Comparison of ENCODE assay signal across 19 cellular contexts in the genomic region with DNA sequence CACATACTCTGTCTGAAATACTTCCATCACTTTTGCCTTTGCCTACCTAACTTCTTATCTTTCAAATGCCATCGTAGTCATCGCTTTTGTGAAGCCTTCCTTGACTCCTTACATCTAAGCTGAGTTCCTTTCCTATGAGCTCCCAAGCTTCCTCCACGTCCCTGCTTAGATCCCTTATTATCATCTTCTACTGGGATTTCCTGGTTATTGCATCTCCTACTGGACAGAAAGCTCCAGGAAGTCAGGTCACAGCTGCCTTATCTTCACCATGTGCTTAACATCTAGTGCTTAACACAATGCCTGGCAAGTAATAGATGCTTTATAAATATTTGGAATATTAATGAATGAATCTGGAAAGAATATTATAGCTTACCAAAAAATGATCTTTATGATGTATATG. TPM values are rescaled to one million over a fixed set of nuclear protein-coding genes. Genes with fewer than 3 reads are reported as not detected.
DNase-seq lines count a peak whose midpoint lies in the region; ATAC-seq and TF ChIP-seq lines count a peak whose summit lies in the region.
"Had no signal": no experiment of that assay in that cellular context is flagged by ENCODE, and none has a peak within 500 bp of the region (broad histone marks: within the 10 kb centered on the region; RNA-seq: fewer than 3 reads in every experiment).

No MANE protein-coding gene starts in this region.

- WGBS in endodermal cell (ENCODE audit: insufficient coverage in 1 of 2, insufficient read length in 1 of 2), 2 experiments, result 87 to 91% methylated on average over 3 of the region's 3 CpGs

- H3K4me3 Mint-ChIP-seq in endodermal cell, result no peak overlapping the region
- peak overlapping the region; percentile 50 for H3K4me3 Mint-ChIP-seq in neural progenitor cell

- H3K36me3 Mint-ChIP-seq in endodermal cell (ENCODE audit: low read depth), result peaks cover 40% of the 10 kb centered on the region
- H3K36me3 Mint-ChIP-seq in neural progenitor cell, result peaks cover 25% of the 10 kb centered on the region

- in situ Hi-C loops in G401 (cut with HindIII; ENCODE audit: low sequenced_read_pairs), result no loop called here

- H3K27me3 Mint-ChIP-seq in endodermal cell (ENCODE audit: insufficient read depth) (no peaks in the 10 kb centered on the region), neural progenitor cell (ENCODE audit: insufficient read depth, low read depth) (peaks cover 20% of the 10 kb centered on the region)

- H3K9me3 ChIP-seq in PC-3 (ENCODE audit: low read length) (no peaks in the 10 kb centered on the region), endodermal cell (ENCODE audit: control insufficient read depth, low read length) (no peaks in the 10 kb centered on the region), neural progenitor cell (ENCODE audit: low read depth) (no peaks in the 10 kb centered on the region)
- H3K9me3 ChIP-seq: BLaER1, mucosa of descending colon, ovary had no signal

- H3K36me3 ChIP-seq in PC-3 (ENCODE audit: low read depth, low read length) (no peaks in the 10 kb centered on the region), endodermal cell (ENCODE audit: control insufficient read depth, insufficient read depth, low read length) (peaks cover 46% of the 10 kb centered on the region), neural progenitor cell (no peaks in the 10 kb centered on the region)
- H3K36me3 ChIP-seq: ovary had no signal

- H3K79me2 ChIP-seq in PC-3 (ENCODE audit: low read length), result peaks cover 21% of the 10 kb centered on the region
- H3K79me2 ChIP-seq in neural progenitor cell (ENCODE audit: low read depth), result peaks cover 68% of the 10 kb centered on the region

- ATAC-seq in PC-3 (no peak), HG03342 (IDR thresholded peaks at IDR 0.05; ENCODE audit: unreplicated experiment) (no peak), HG03196 (IDR thresholded peaks at IDR 0.05; ENCODE audit: unreplicated experiment) (no peak), HG03108 (IDR thresholded peaks at IDR 0.05; ENCODE audit: unreplicated experiment) (no peak)
- ATAC-seq: left cardiac atrium, mucosa of descending colon had no signal

- H4K20me1 ChIP-seq in PC-3 (ENCODE audit: low read length) (no peaks in the 10 kb centered on the region), neural progenitor cell (ENCODE audit: low read depth) (peaks cover 93% of the 10 kb centered on the region)

- no peaks in the 10 kb centered on the region for H3K9me2 ChIP-seq in PC-3 (replicated peaks; ENCODE audit: low read length)

- H3K4me2 ChIP-seq in PC-3 (ENCODE audit: low read length), result no peak overlapping the region
- H3K4me2 ChIP-seq in neural progenitor cell, result peak overlapping the region; percentile 42

- H2AFZ ChIP-seq in PC-3 (ENCODE audit: low read length) (no peak overlapping the region), neural progenitor cell (replicated peaks) (no peak overlapping the region)

- H3K9me3 Mint-ChIP-seq in endodermal cell (no peaks in the 10 kb centered on the region), neural progenitor cell (no peaks in the 10 kb centered on the region)

- H3K27ac Mint-ChIP-seq in endodermal cell (peak overlapping the region; percentile 56), neural progenitor cell (peak overlapping the region; percentile 8)

- CTCF ChIA-PET in PC-3 (lab: Charles Lee), result interaction anchor here (1.2 to 1.6 kb wide), 2 partner anchors 76 to 113 kb away, joined by 4 to 23 read pairs; a partner anchor contains a TSS

- H3K27me3 ChIP-seq in PC-3 (ENCODE audit: low read length) (peaks cover 24% of the 10 kb centered on the region), endodermal cell (ENCODE audit: control insufficient read depth, insufficient read depth, low read length, poor library complexity, severe bottlenecking) (no peaks in the 10 kb centered on the region), neural progenitor cell (no peaks in the 10 kb centered on the region)
- H3K27me3 ChIP-seq: ovary had no signal

- POLR2A ChIA-PET in PC-3 (lab: Charles Lee; ENCODE audit: unreplicated experiment), result interaction anchor here (0.7 kb wide), 1 partner anchor 319 kb away, joined by 3 read pairs; a partner anchor contains a TSS

- BruUV-seq in PC-3 (replicated peaks; lab: Mats Ljungman, UMichigan), result no TSS peak

- no peaks in the 10 kb centered on the region for H3F3A ChIP-seq in PC-3 (ENCODE audit: low read length, unreplicated experiment)
- H3F3A ChIP-seq in neural progenitor cell (ENCODE audit: low read depth), result peaks cover 98% of the 10 kb centered on the region

- peaks cover 18% of the 10 kb centered on the region for H3K4me1 ChIP-seq in PC-3 (ENCODE audit: insufficient read depth, low read length)
- H3K4me1 ChIP-seq in endodermal cell (ENCODE audit: control insufficient read depth, insufficient read depth, low read length), result peaks cover 43% of the 10 kb centered on the region
- H3K4me1 ChIP-seq in neural progenitor cell, result peaks cover 79% of the 10 kb centered on the region

- H3K4me1 Mint-ChIP-seq in endodermal cell (peaks cover 66% of the 10 kb centered on the region), neural progenitor cell (peaks cover 78% of the 10 kb centered on the region)

- H3K9ac ChIP-seq in PC-3 (ENCODE audit: low read length) (no peak overlapping the region), endodermal cell (ENCODE audit: extremely low read depth, low read length, poor library complexity, severe bottlenecking) (no peak overlapping the region), neural progenitor cell (no peak overlapping the region)
- H3K9ac ChIP-seq: BLaER1 had no signal

- H3K27ac ChIP-seq in PC-3 (ENCODE audit: low read length), result no peak overlapping the region
- H3K27ac ChIP-seq in endodermal cell (ENCODE audit: low read depth, low read length), result no peak overlapping the region
- peak overlapping the region; percentile 41 for H3K27ac ChIP-seq in neural progenitor cell
- H3K27ac ChIP-seq: BLaER1, ovary, VCaP had no signal

- TF ChIP-seq CTCF in PC-3 (conservative IDR thresholded peaks at IDR 0.05; ENCODE audit: low read depth, low read length) (peak; percentile 30; the same call in 1 of the 2 replicates), endodermal cell (conservative IDR thresholded peaks at IDR 0.05) (peak; percentile 19), neural progenitor cell (IDR thresholded peaks at IDR 0.05) (no peak)

- intact Hi-C loops in PC-3 (cut with micrococcal nuclease), result loop anchor here (1.0 to 2.0 kb wide), 2 partner anchors 113 to 187 kb away; no protein-coding TSS in a partner anchor

- H3K4me3 ChIP-seq in PC-3 (ENCODE audit: low read length) (no peak overlapping the region), endodermal cell (ENCODE audit: low read length) (no peak overlapping the region), neural progenitor cell (no peak overlapping the region)
- H3K4me3 ChIP-seq: BLaER1, mucosa of descending colon, ovary had no signal

- DNase-seq in G401 (ENCODE audit: low spot score), result peak; percentile 22
- DNase-seq in PC-3, result no peak
- no peak for DNase-seq in endodermal cell
- no peak for DNase-seq in neural progenitor cell (ENCODE audit: low spot score)
- DNase-seq: activated effector memory CD4-positive, alpha-beta T cell treated with Interleukin-2 at 50 U/mL for 16 hours; aorta; DMS153; left cardiac atrium; mucosa of descending colon; NCI-H1048; NCI-H748 treated with DMSO at 0.1 percent for 48 hours; ovary; stimulated activated CD4-positive, alpha-beta T cell treated with anti-CD3 and anti-CD28 coated beads, Interleukin-4, amount 100 ng/mL, for 24 hours; stimulated activated CD8-positive, alpha-beta memory T cell treated with anti-CD3 and anti-CD28 coated beads, Interleukin-4, amount 100 ng/mL, for 48 hours had no signal

RNA-seq across cellular contexts. Expression of a gene that starts 5.9 kb away (rescaled TPM):
- total RNA-seq in G401 (2014; rRNA removed; shearing (Covaris generic)), result 2.1 TPM in 1 of 2 replicates, not detected in the other
- total RNA-seq in PC-3 (2014; rRNA removed) (not detected in 2 replicates), endodermal cell (not detected), neural progenitor cell (ENCODE audit: low replicate concordance) (0.22 TPM in 1 of 2 replicates, not detected in the other)
- 2.8 TPM for polyA plus RNA-seq in endodermal cell (2013, experiment 1 of 2)
- 2.0 TPM for polyA plus RNA-seq in endodermal cell (2013, experiment 2 of 2)

RNA-seq across cellular contexts. Expression of a gene that starts 13.8 kb away (rescaled TPM):
- 30.5 and 33.9 TPM in 2 replicates for total RNA-seq in G401 (2014; rRNA removed; shearing (Covaris generic))
- total RNA-seq in PC-3 (2014; rRNA removed) (23.0 and 28.4 TPM in 2 replicates), endodermal cell (10 to 100 TPM; 23.7 to 25.2 TPM), neural progenitor cell (ENCODE audit: low replicate concordance) (18.0 TPM in 2 replicates)
- polyA plus RNA-seq in endodermal cell (2013, experiment 1 of 2), result 17.7 TPM
- 15.0 TPM for polyA plus RNA-seq in endodermal cell (2013, experiment 2 of 2)

RNA-seq across cellular contexts. Expression of a gene that starts 24.1 kb away (rescaled TPM):
- total RNA-seq in G401 (2014; rRNA removed; shearing (Covaris generic)), result 46.5 and 49.0 TPM in 2 replicates
- total RNA-seq in PC-3 (2014; rRNA removed), result 86.7 and 102 TPM in 2 replicates
- total RNA-seq in endodermal cell, result 10 to 100 TPM; 70.7 to 77.1 TPM
- 30.5 TPM for polyA plus RNA-seq in endodermal cell (2013, experiment 1 of 2)
- 31.6 TPM for polyA plus RNA-seq in endodermal cell (2013, experiment 2 of 2)
- total RNA-seq in neural progenitor cell (ENCODE audit: low replicate concordance), result 28.5 and 41.8 TPM in 2 replicates

RNA-seq across cellular contexts. Expression of a gene that starts 46.3 kb away (rescaled TPM):
- 22.3 and 22.8 TPM in 2 replicates for total RNA-seq in G401 (2014; rRNA removed; shearing (Covaris generic))
- total RNA-seq in PC-3 (2014; rRNA removed) (not detected in 2 replicates), endodermal cell (10 to 100 TPM; 67.8 to 73.5 TPM), neural progenitor cell (ENCODE audit: low replicate concordance) (46.0 and 68.1 TPM in 2 replicates)
- 114 TPM for polyA plus RNA-seq in endodermal cell (2013, experiment 1 of 2)
- 118 TPM for polyA plus RNA-seq in endodermal cell (2013, experiment 2 of 2)
